26 cellular contexts compared by ENCODE assay signal in the genomic region with DNA sequence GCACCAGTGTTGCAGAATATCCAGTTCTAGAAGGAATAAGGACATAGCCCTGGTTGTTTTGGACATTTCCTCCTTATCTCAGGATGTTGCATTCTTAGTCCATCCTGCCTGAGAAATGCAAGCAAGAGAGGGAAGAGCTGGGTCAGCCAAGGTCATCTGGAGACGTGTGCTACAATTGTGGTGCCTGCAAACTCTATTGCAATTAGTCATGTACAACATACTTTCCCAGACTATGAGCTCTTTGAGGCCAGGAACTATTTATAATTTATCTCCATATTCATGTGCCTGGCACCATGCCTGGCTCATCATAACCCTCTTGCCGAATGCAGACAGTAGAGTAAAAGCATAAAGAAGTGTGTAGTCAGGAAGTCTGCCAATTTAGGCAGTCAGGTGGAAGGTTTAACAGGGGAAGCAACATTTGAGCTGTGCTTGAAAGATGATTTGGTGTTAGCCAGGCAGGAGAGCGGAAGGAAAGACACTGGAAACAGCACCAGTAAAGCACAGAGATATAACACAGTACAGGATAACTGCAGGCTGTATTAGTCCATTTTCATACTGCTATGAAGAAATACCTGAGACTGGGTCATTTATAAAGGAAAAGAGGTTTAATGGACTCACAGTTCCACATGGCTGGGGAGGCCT.
DNase-seq lines count a peak whose midpoint lies in the region; ATAC-seq and TF ChIP-seq lines count a peak whose summit lies in the region.
"Had no signal": no experiment of that assay in that cellular context is flagged by ENCODE, and none has a peak within 500 bp of the region (broad histone marks: within the 10 kb centered on the region; RNA-seq: fewer than 3 reads in every experiment).

No MANE protein-coding gene starts in this region.

- no peak for TF ChIP-seq CTCF in HFFc6 (IDR thresholded peaks at IDR 0.05)
- no peak for TF ChIP-seq CTCF in brain microvascular endothelial cell (IDR thresholded peaks at IDR 0.05; ENCODE audit: low read depth, low read length, missing control alignments)
- TF ChIP-seq CTCF in left ventricle myocardium inferior (IDR thresholded peaks at IDR 0.05; ENCODE audit: borderline replicate concordance): no peak
- TF ChIP-seq CTCF in GM10266 (IDR thresholded peaks at IDR 0.05; ENCODE audit: control insufficient read depth, insufficient read depth, low read depth, missing control alignments): no peak

- H3K4me3 ChIP-seq in brain microvascular endothelial cell (ENCODE audit: low read depth, low read length): no peak overlapping the region
- H3K4me3 ChIP-seq in left ventricle myocardium inferior: no peak overlapping the region
- H3K4me3 ChIP-seq: colonic mucosa, GM12878, psoas muscle, SK-N-MC, upper lobe of left lung had no signal

- ATAC-seq in HG02759 (IDR thresholded peaks at IDR 0.05; ENCODE audit: unreplicated experiment) (no peak), HG03460 (IDR thresholded peaks at IDR 0.05; ENCODE audit: unreplicated experiment) (no peak)
- ATAC-seq: CD8-positive, alpha-beta T cell; GM12878; PC-3; psoas muscle had no signal

- H3K4me3 Mint-ChIP-seq in HFFc6: no peak overlapping the region
- H3K4me3 Mint-ChIP-seq: CD8-positive, alpha-beta T cell; immature natural killer cell; neural crest cell; stimulated activated naive CD8-positive, alpha-beta T cell treated with anti-CD3 and anti-CD28 coated beads, Interleukin-15, Interleukin-2, amounts not matched to agents 100 ng/mL and 50 ng/mL, for 24 hours had no signal

- H3K27ac ChIP-seq in brain microvascular endothelial cell (no peak overlapping the region), left ventricle myocardium inferior (replicated peaks) (peak overlapping the region; percentile 79)
- H3K27ac ChIP-seq: colonic mucosa, psoas muscle, SK-N-MC, upper lobe of left lung had no signal

- H3K4me1 ChIP-seq in left ventricle myocardium inferior: peaks cover 27% of the 10 kb centered on the region
- H3K4me1 ChIP-seq: colonic mucosa, psoas muscle, upper lobe of left lung had no signal

- intact Hi-C loops in left ventricle myocardium inferior (cut with micrococcal nuclease): no loop called here

- DNase-seq in A172 (ENCODE audit: low spot score): peak; percentile 28
- peak; percentile 23 for DNase-seq in HFFc6
- DNase-seq in brain microvascular endothelial cell: peak; percentile 21
- DNase-seq in left ventricle myocardium inferior: peak; percentile 62
- DNase-seq in NCI-H1092 (lab: John Stamatoyannopoulos, UW): no peak
- DNase-seq in GM10266 (ENCODE audit: extremely low spot score): no peak
- DNase-seq: ACHN; activated CD4-positive, alpha-beta T cell treated with anti-CD3 and anti-CD28 coated beads for 4 hours; activated gamma-delta T cell; CD8-positive, alpha-beta T cell; colonic mucosa; glutamatergic neuron; immature natural killer cell; MV-4-11; NCI-H2029 treated with DMSO at 0.1 percent for 48 hours; NCI-H526 treated with DMSO at 0.1 percent for 48 hours; PC-3; psoas muscle; T1000; upper lobe of left lung had no signal

- H3K27me3 ChIP-seq in brain microvascular endothelial cell (replicated peaks): no peaks in the 10 kb centered on the region
- no peaks in the 10 kb centered on the region for H3K27me3 ChIP-seq in left ventricle myocardium inferior (ENCODE audit: low read depth)
- H3K27me3 ChIP-seq: colonic mucosa, upper lobe of left lung had no signal

- H3K27ac Mint-ChIP-seq in HFFc6: no peak overlapping the region
- H3K27ac Mint-ChIP-seq: CD8-positive, alpha-beta T cell; immature natural killer cell; stimulated activated naive CD8-positive, alpha-beta T cell treated with anti-CD3 and anti-CD28 coated beads, Interleukin-15, Interleukin-2, amounts not matched to agents 100 ng/mL and 50 ng/mL, for 24 hours had no signal

- no peaks in the 10 kb centered on the region for H3K36me3 ChIP-seq in brain microvascular endothelial cell (replicated peaks)
- no peaks in the 10 kb centered on the region for H3K36me3 ChIP-seq in left ventricle myocardium inferior
- H3K36me3 ChIP-seq: colonic mucosa, upper lobe of left lung had no signal

- H3K27me3 Mint-ChIP-seq in HFFc6 (ENCODE audit: insufficient read depth): peaks cover 18% of the 10 kb centered on the region

- no peaks in the 10 kb centered on the region for H3K9me3 Mint-ChIP-seq in HFFc6
- H3K9me3 Mint-ChIP-seq: CD8-positive, alpha-beta T cell; immature natural killer cell; neural crest cell; stimulated activated naive CD8-positive, alpha-beta T cell treated with anti-CD3 and anti-CD28 coated beads, Interleukin-15, Interleukin-2, amounts not matched to agents 100 ng/mL and 50 ng/mL, for 24 hours had no signal

- peaks cover 16% of the 10 kb centered on the region for H3K4me1 Mint-ChIP-seq in HFFc6 (ENCODE audit: low read depth)

- H3K36me3 Mint-ChIP-seq in HFFc6 (ENCODE audit: low read depth): no peaks in the 10 kb centered on the region
- H3K36me3 Mint-ChIP-seq: CD8-positive, alpha-beta T cell; immature natural killer cell had no signal

- no peaks in the 10 kb centered on the region for H3K9me3 ChIP-seq in left ventricle myocardium inferior (replicated peaks)
- H3K9me3 ChIP-seq: colonic mucosa, psoas muscle, upper lobe of left lung had no signal

- in situ Hi-C loops in brain microvascular endothelial cell (cut with HindIII; ENCODE audit: low pct_ligation_motif_present, low sequenced_read_pairs): no loop called here

Comparison
In these comparisons a context has a peak if more than half of its experiments do, and no peak if none do; other contexts are left out.
1. DNase-seq: peak in A172 (single experiment), HFFc6 (single experiment), brain microvascular endothelial cell (single experiment) and left ventricle myocardium inferior (single experiment); none in NCI-H1092 (single experiment) and GM10266 (single experiment).